In genomic region chr4:176921256-176921655, GRCh38 we compare ENCODE assay signal across 18 cellular contexts.
"Had no signal": no experiment of that assay in that cellular context is flagged by ENCODE, and none has a peak within 500 bp of the region (broad histone marks: within the 10 kb centered on the region; RNA-seq: fewer than 3 reads in every experiment).

No MANE protein-coding gene starts in this region.

- H3K27ac ChIP-seq: coronary artery, neutrophil, thyroid gland, VCaP had no signal

- H3K9me3 ChIP-seq: neutrophil, thyroid gland had no signal

- H3K27ac Mint-ChIP-seq: activated naive CD4-positive, alpha-beta T cell treated with anti-CD3 and anti-CD28 coated beads, Interleukin-2, amount 10 ng/mL, durations not matched to agents 7 days and 5 days; activated T-helper 17 cell treated with anti-CD3 and anti-CD28 coated beads, Interleukin-2, amount 50 U/mL, for 72 hours; natural killer cell; stimulated activated naive B cell treated with anti-CD40 and anti-IgM and Interleukin-4, amounts not matched to agents 10 μg/mL and 1 μg/mL and 100 μg/mL, for 72 hours had no signal

- DNase-seq: activated CD4-positive, alpha-beta T cell treated with anti-CD3 and anti-CD28 coated beads for 1 hour; activated CD4-positive, alpha-beta T cell treated with anti-CD3 and anti-CD28 coated beads, Interleukin-2, amount 50 U/mL, for 4 hours; activated naive CD4-positive, alpha-beta T cell treated with anti-CD3 and anti-CD28 coated beads, Interleukin-2, amount 10 ng/mL, durations not matched to agents 7 days and 5 days; activated T-cell treated with anti-CD3 and anti-CD28 coated beads for 4 hours; effector CD8-positive, alpha-beta T cell; islet precursor cell; natural killer cell; retina; stimulated activated CD4-positive, alpha-beta T cell treated with anti-CD3 and anti-CD28 coated beads, Interleukin-2, amount 100 ng/mL, for 48 hours; stimulated activated naive B cell treated with anti-CD40 and anti-IgM and Interleukin-4, amounts not matched to agents 10 μg/mL and 1 μg/mL and 100 μg/mL, for 72 hours; T-helper 1 cell; thyroid gland had no signal

- H3K4me1 Mint-ChIP-seq: activated naive CD4-positive, alpha-beta T cell treated with anti-CD3 and anti-CD28 coated beads, Interleukin-2, amount 10 ng/mL, durations not matched to agents 7 days and 5 days; activated T-helper 17 cell treated with anti-CD3 and anti-CD28 coated beads, Interleukin-2, amount 50 U/mL, for 72 hours; central memory CD8-positive, alpha-beta T cell; natural killer cell; stimulated activated naive B cell treated with anti-CD40 and anti-IgM and Interleukin-4, amounts not matched to agents 10 μg/mL and 1 μg/mL and 100 μg/mL, for 72 hours had no signal

- H3K4me1 ChIP-seq: thyroid gland had no signal

- H3K27me3 Mint-ChIP-seq: activated naive CD4-positive, alpha-beta T cell treated with anti-CD3 and anti-CD28 coated beads, Interleukin-2, amount 10 ng/mL, durations not matched to agents 7 days and 5 days; activated T-helper 17 cell treated with anti-CD3 and anti-CD28 coated beads, Interleukin-2, amount 50 U/mL, for 72 hours; central memory CD8-positive, alpha-beta T cell; stimulated activated naive B cell treated with anti-CD40 and anti-IgM and Interleukin-4, amounts not matched to agents 10 μg/mL and 1 μg/mL and 100 μg/mL, for 72 hours had no signal

- ATAC-seq: activated T-helper 17 cell treated with anti-CD3 and anti-CD28 coated beads, Interleukin-2, amount 50 U/mL, for 72 hours; left lobe of liver; natural killer cell; stimulated activated naive B cell treated with anti-CD40 and anti-IgM and Interleukin-4, amounts not matched to agents 10 μg/mL and 1 μg/mL and 100 μg/mL, for 72 hours had no signal

- H3K36me3 Mint-ChIP-seq: activated naive CD4-positive, alpha-beta T cell treated with anti-CD3 and anti-CD28 coated beads, Interleukin-2, amount 10 ng/mL, durations not matched to agents 7 days and 5 days; natural killer cell; stimulated activated naive B cell treated with anti-CD40 and anti-IgM and Interleukin-4, amounts not matched to agents 10 μg/mL and 1 μg/mL and 100 μg/mL, for 72 hours had no signal

- H3K4me3 Mint-ChIP-seq: activated naive CD4-positive, alpha-beta T cell treated with anti-CD3 and anti-CD28 coated beads, Interleukin-2, amount 10 ng/mL, durations not matched to agents 7 days and 5 days; activated T-helper 17 cell treated with anti-CD3 and anti-CD28 coated beads, Interleukin-2, amount 50 U/mL, for 72 hours; central memory CD8-positive, alpha-beta T cell; natural killer cell; stimulated activated naive B cell treated with anti-CD40 and anti-IgM and Interleukin-4, amounts not matched to agents 10 μg/mL and 1 μg/mL and 100 μg/mL, for 72 hours had no signal

- H3K9me3 Mint-ChIP-seq: activated naive CD4-positive, alpha-beta T cell treated with anti-CD3 and anti-CD28 coated beads, Interleukin-2, amount 10 ng/mL, durations not matched to agents 7 days and 5 days; activated T-helper 17 cell treated with anti-CD3 and anti-CD28 coated beads, Interleukin-2, amount 50 U/mL, for 72 hours; central memory CD8-positive, alpha-beta T cell had no signal

- H3K27me3 ChIP-seq: neutrophil, thyroid gland had no signal

- H3K4me3 ChIP-seq: coronary artery, thyroid gland had no signal

- H3K36me3 ChIP-seq: neutrophil, thyroid gland had no signal
